ENCODE assay signal across 19 cellular contexts in genomic region chr17:41185001-41185400, GRCh38. TPM values are rescaled to one million over a fixed set of nuclear protein-coding genes. Genes with fewer than 3 reads are reported as not detected.
DNase-seq lines count a peak whose midpoint lies in the region; ATAC-seq and TF ChIP-seq lines count a peak whose summit lies in the region.
"Had no signal": no experiment of that assay in that cellular context is flagged by ENCODE, and none has a peak within 500 bp of the region (broad histone marks: within the 10 kb centered on the region; RNA-seq: fewer than 3 reads in every experiment).

No MANE protein-coding gene starts in this region.

- no peaks in the 10 kb centered on the region for H3K36me3 Mint-ChIP-seq in stimulated activated effector memory CD8-positive, alpha-beta T cell treated with anti-CD3 and anti-CD28 coated beads, Interleukin-12 subunit alpha, Interleukin-12 subunit beta, amount 100 ng/mL, for 72 hours
- H3K36me3 Mint-ChIP-seq: CD8-positive, alpha-beta memory T cell had no signal

- peak; percentile 3 for DNase-seq in ELR (ENCODE audit: low read depth)
- peak; percentile 9 for DNase-seq in M059J (ENCODE audit: low read depth)
- peak; percentile 40 for DNase-seq in epithelial cell of esophagus (ENCODE audit: low read depth)
- DNase-seq in stimulated activated effector memory CD8-positive, alpha-beta T cell treated with anti-CD3 and anti-CD28 coated beads, Interleukin-12 subunit alpha, Interleukin-12 subunit beta, amount 100 ng/mL, for 72 hours (ENCODE audit: low spot score in 2 of 2), result no peak
- DNase-seq in aorta, result no peak
- DNase-seq: Caco-2; CD8-positive, alpha-beta memory T cell; HCEC 1CT had no signal

- H3K9me3 ChIP-seq in aorta (ENCODE audit: control insufficient read depth, low read length), result peaks cover 2% of the 10 kb centered on the region
- H3K9me3 ChIP-seq: Caco-2 had no signal

- peaks cover 0 to 2% of the 10 kb centered on the region in 2 donors for H3K27me3 ChIP-seq in aorta (ENCODE audit: control insufficient read depth in 1 of 2, insufficient read depth in 2 of 2, low read length in 1 of 2)

- H3K4me3 Mint-ChIP-seq in stimulated activated effector memory CD8-positive, alpha-beta T cell treated with anti-CD3 and anti-CD28 coated beads, Interleukin-12 subunit alpha, Interleukin-12 subunit beta, amount 100 ng/mL, for 72 hours, result no peak overlapping the region
- H3K4me3 Mint-ChIP-seq: CD8-positive, alpha-beta memory T cell had no signal

- peaks cover 0 to 2% of the 10 kb centered on the region in 2 donors for H3K4me1 ChIP-seq in aorta (ENCODE audit: control insufficient read depth in 1 of 2, insufficient read depth in 2 of 2, low read length in 2 of 2)

- peak; percentile 42 for ATAC-seq in stimulated activated effector memory CD8-positive, alpha-beta T cell treated with anti-CD3 and anti-CD28 coated beads, Interleukin-12 subunit alpha, Interleukin-12 subunit beta, amount 100 ng/mL, for 72 hours
- ATAC-seq in HG02623 (IDR thresholded peaks at IDR 0.05; ENCODE audit: unreplicated experiment), result no peak
- no peak for ATAC-seq in GM19395 (IDR thresholded peaks at IDR 0.05; ENCODE audit: unreplicated experiment)
- no peak for ATAC-seq in aorta (ENCODE audit: low FRiP score)
- ATAC-seq: GM12878, HepG2 had no signal

- intact Hi-C loops in aorta (cut with DNase I), result no loop called here

- WGBS in aorta, 2 donors, result 34 to 51% methylated on average over 1 of the region's 1 CpG

- H3K9me3 Mint-ChIP-seq in stimulated activated effector memory CD8-positive, alpha-beta T cell treated with anti-CD3 and anti-CD28 coated beads, Interleukin-12 subunit alpha, Interleukin-12 subunit beta, amount 100 ng/mL, for 72 hours, result no peaks in the 10 kb centered on the region
- H3K9me3 Mint-ChIP-seq: CD8-positive, alpha-beta memory T cell had no signal

- H3K27ac ChIP-seq in aorta (ENCODE audit: low read depth in 1 of 2, low read length in 2 of 2), result no peak overlapping the region
- H3K27ac ChIP-seq: KMS-11 had no signal

- H3K36me3 ChIP-seq in aorta (ENCODE audit: control insufficient read depth in 1 of 2, insufficient read depth in 2 of 2, low read length in 1 of 2), result no peaks in the 10 kb centered on the region

- no peak overlapping the region for H3K4me3 ChIP-seq in epithelial cell of esophagus (ENCODE audit: low read length)
- H3K4me3 ChIP-seq in aorta (ENCODE audit: low read length in 2 of 2), result no peak overlapping the region
- H3K4me3 ChIP-seq: GM12878 had no signal

- TF ChIP-seq CTCF in epithelial cell of esophagus (IDR thresholded peaks at IDR 0.05; ENCODE audit: insufficient read depth, low read depth, low read length, missing control alignments), result no peak

- H3K4me1 Mint-ChIP-seq in stimulated activated effector memory CD8-positive, alpha-beta T cell treated with anti-CD3 and anti-CD28 coated beads, Interleukin-12 subunit alpha, Interleukin-12 subunit beta, amount 100 ng/mL, for 72 hours, result no peaks in the 10 kb centered on the region
- H3K4me1 Mint-ChIP-seq: CD8-positive, alpha-beta memory T cell had no signal

- no peak overlapping the region for H3K27ac Mint-ChIP-seq in stimulated activated effector memory CD8-positive, alpha-beta T cell treated with anti-CD3 and anti-CD28 coated beads, Interleukin-12 subunit alpha, Interleukin-12 subunit beta, amount 100 ng/mL, for 72 hours

RNA-seq across cellular contexts. Expression of gene KRTAP4-1, which starts 0.3 kb away (rescaled TPM):
- not detected in 2 replicates for total RNA-seq in M059J (2014; rRNA removed; shearing (Covaris generic))
- not detected for total RNA-seq in aorta
- not detected for polyA plus RNA-seq in aorta
- total RNA-seq: Caco-2; CD8-positive, alpha-beta memory T cell; Daoy; G401; GM12878; H4; HepG2; HT1080 had no signal
- polyA plus RNA-seq: AG04450; CD8-positive, alpha-beta memory T cell; GM12878; HepG2 had no signal

RNA-seq across cellular contexts. Expression of gene KRTAP9-1, which starts 4.7 kb away (rescaled TPM):
- not detected in 2 replicates for total RNA-seq in M059J (2014; rRNA removed; shearing (Covaris generic))
- not detected for total RNA-seq in aorta
- polyA plus RNA-seq in aorta, result not detected
- total RNA-seq: Caco-2; CD8-positive, alpha-beta memory T cell; Daoy; G401; GM12878; H4; HepG2; HT1080 had no signal
- polyA plus RNA-seq: AG04450; BJ; CD8-positive, alpha-beta memory T cell; GM12878; HepG2 had no signal

RNA-seq across cellular contexts. Expression of gene KRTAP4-2, which starts 7.0 kb away (rescaled TPM):
- total RNA-seq in M059J (2014; rRNA removed; shearing (Covaris generic)), result not detected in 2 replicates
- total RNA-seq in aorta, result not detected
- not detected for polyA plus RNA-seq in aorta
- total RNA-seq: Caco-2; CD8-positive, alpha-beta memory T cell; Daoy; G401; GM12878; H4; HepG2; HT1080 had no signal
- polyA plus RNA-seq: AG04450; BJ; CD8-positive, alpha-beta memory T cell; GM12878; HepG2 had no signal

RNA-seq across cellular contexts. Expression of gene KRTAP4-3, which starts 17.0 kb away (rescaled TPM):
- total RNA-seq in M059J (2014; rRNA removed; shearing (Covaris generic)), result not detected in 2 replicates
- not detected for total RNA-seq in aorta
- polyA plus RNA-seq in aorta, result not detected
- total RNA-seq: Caco-2; CD8-positive, alpha-beta memory T cell; Daoy; G401; GM12878; H4; HepG2; HT1080 had no signal
- polyA plus RNA-seq: AG04450; BJ; CD8-positive, alpha-beta memory T cell; GM12878; HepG2 had no signal

RNA-seq across cellular contexts. Expression of gene KRTAP4-4, which starts 24.5 kb away (rescaled TPM):
- total RNA-seq in M059J (2014; rRNA removed; shearing (Covaris generic)), result not detected in 2 replicates
- total RNA-seq in aorta, result not detected
- not detected for polyA plus RNA-seq in aorta
- total RNA-seq: Caco-2; CD8-positive, alpha-beta memory T cell; Daoy; G401; GM12878; H4; HepG2; HT1080 had no signal
- polyA plus RNA-seq: AG04450; BJ; CD8-positive, alpha-beta memory T cell; GM12878; HepG2 had no signal

Comparison
In these comparisons a context has a peak if more than half of its experiments do, and no peak if none do; other contexts are left out.
1. DNase-seq: peak in ELR (single experiment), M059J (single experiment) and epithelial cell of esophagus (single experiment); none in stimulated activated effector memory CD8-positive, alpha-beta T cell treated with anti-CD3 and anti-CD28 coated beads, Interleukin-12 subunit alpha, Interleukin-12 subunit beta, amount 100 ng/mL, for 72 hours (0 of 2) and aorta (0 of 2).